1 cellular context compared by ENCODE assay signal in the genomic region with DNA sequence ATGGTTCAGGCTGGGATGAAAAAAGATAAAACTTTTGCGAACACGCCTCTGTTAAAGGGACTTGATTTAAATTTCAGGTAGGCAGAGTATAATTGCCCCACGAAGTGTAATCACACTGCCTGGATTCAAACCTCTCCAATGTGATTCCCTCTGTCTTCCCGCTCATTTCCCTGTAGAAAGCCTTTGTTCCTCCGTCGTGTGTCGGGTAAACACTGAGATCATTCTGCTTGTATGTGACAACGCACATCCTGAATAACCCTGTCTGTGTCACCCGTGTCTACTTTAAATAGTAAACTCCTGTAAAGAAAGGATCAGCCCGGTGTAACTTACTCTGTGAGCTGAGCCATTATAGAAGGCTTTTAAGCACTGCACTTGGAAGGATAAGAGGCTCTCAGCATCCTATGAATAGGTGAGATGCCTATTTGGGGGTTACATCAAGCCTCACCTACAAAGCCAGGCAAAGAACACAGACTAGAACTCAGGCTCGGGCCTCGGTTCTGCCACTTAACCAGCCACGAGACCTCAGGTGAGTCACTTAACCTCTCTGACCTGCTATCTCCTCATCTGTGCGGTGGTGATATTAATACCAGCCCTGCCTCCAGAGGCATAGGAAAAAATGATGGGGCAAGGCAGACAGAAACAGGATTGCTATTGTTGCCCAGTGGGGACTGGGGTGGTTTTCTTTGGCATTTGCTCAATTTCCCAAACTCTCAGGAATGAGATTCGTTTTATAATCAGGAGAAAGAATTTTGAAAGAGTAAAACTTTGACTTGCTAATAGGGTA.
TF ChIP-seq lines count a peak whose summit lies in the region.

No MANE protein-coding gene starts in this region.

TF ChIP-seq in SK-N-SH, 30 proteins besides CTCF, POLR2A, EP300 and RAD21 (continued from another document):
- TF ChIP-seq, protein P1, sequence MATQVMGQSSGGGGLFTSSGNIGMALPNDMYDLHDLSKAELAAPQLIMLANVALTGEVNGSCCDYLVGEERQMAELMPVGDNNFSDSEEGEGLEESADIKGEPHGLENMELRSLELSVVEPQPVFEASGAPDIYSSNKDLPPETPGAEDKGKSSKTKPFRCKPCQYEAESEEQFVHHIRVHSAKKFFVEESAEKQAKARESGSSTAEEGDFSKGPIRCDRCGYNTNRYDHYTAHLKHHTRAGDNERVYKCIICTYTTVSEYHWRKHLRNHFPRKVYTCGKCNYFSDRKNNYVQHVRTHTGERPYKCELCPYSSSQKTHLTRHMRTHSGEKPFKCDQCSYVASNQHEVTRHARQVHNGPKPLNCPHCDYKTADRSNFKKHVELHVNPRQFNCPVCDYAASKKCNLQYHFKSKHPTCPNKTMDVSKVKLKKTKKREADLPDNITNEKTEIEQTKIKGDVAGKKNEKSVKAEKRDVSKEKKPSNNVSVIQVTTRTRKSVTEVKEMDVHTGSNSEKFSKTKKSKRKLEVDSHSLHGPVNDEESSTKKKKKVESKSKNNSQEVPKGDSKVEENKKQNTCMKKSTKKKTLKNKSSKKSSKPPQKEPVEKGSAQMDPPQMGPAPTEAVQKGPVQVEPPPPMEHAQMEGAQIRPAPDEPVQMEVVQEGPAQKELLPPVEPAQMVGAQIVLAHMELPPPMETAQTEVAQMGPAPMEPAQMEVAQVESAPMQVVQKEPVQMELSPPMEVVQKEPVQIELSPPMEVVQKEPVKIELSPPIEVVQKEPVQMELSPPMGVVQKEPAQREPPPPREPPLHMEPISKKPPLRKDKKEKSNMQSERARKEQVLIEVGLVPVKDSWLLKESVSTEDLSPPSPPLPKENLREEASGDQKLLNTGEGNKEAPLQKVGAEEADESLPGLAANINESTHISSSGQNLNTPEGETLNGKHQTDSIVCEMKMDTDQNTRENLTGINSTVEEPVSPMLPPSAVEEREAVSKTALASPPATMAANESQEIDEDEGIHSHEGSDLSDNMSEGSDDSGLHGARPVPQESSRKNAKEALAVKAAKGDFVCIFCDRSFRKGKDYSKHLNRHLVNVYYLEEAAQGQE (IDR thresholded peaks at IDR 0.05; ENCODE audit: low read depth, low read length) = no peak
